Comparison of ENCODE assay signal across 7 cellular contexts in the genomic region with DNA sequence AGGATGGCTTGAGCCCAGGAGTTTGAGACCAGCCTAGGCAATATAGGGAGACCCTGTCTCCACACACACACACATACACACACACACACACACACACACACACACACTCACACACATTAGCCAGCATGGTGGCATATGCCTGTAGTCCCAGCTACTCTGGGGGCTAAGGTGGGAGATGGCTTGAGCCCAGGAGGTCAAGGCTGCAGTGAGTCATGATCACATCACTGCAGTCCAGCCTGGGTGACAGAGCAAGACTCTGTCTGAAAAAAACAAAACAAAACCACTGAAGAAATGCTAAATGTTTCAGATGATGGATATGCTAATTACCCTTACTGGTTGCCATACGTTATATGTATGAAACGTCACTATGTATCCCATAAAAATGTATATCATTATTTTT. TPM values are rescaled to one million over a fixed set of nuclear protein-coding genes. Genes with fewer than 3 reads are reported as not detected.
DNase-seq lines count a peak whose midpoint lies in the region; ATAC-seq, FAIRE-seq and TF ChIP-seq lines count a peak whose summit lies in the region.
"Not testable (repeated sequence)": the region's sequence is repeated elsewhere in the genome, so short reads cannot be mapped to it uniquely, and the experiment has no call there.

No MANE protein-coding gene starts in this region.

- not testable (repeated sequence) for H3K27ac ChIP-seq in HCT116 (ENCODE audit: low read depth, low read length); K562 (ENCODE audit: extremely low read depth, low read depth, low read length)

- H3K9ac ChIP-seq in HCT116 (ENCODE audit: low read length); K562 (ENCODE audit: insufficient read depth in 1 of 2, low read depth in 2 of 2, low read length in 2 of 2): not testable (repeated sequence)

- not testable (repeated sequence) for TF ChIP-seq POLR2A in HCT116 (IDR thresholded peaks at IDR 0.05; ENCODE audit: borderline replicate concordance, extremely low read depth, insufficient read depth, insufficient read length); K562 (conservative IDR thresholded peaks at IDR 0.05)

- peak; percentile 59 for FAIRE-seq in K562 (lab: Jason Lieb, UNC)

- ATAC-seq in HCT116, result peak; percentile 44; the same call in 1 of the 2 replicates
- not testable (repeated sequence) for ATAC-seq in K562

- not testable (repeated sequence) for H3K4me3 ChIP-seq in HCT116 (replicated peaks in 1 of 2; ENCODE audit: low read depth in 1 of 2, low read length in 2 of 2); MG63; K562; foreskin fibroblast (ENCODE audit: low read depth in 1 of 2, low read length in 2 of 2)

- H3K9me1 ChIP-seq in K562 (ENCODE audit: control insufficient read depth, insufficient read depth, low read length), result not testable (repeated sequence)

- peaks cover 3 to 18% of the 10 kb centered on the region in 2 experiments for H3K4me1 ChIP-seq in HCT116 (ENCODE audit: control insufficient read depth in 1 of 2, insufficient read depth in 2 of 2, low read length in 2 of 2)
- peaks cover 38 to 47% of the 10 kb centered on the region in 2 experiments for H3K4me1 ChIP-seq in K562 (replicated peaks in 1 of 2; ENCODE audit: control insufficient read depth in 2 of 2, insufficient read depth in 2 of 2, low read length in 2 of 2)

- not testable (repeated sequence) for H2AFZ ChIP-seq in HCT116 (ENCODE audit: low read depth, low read length, poor library complexity, severe bottlenecking); K562 (ENCODE audit: low read depth, low read length)

- in situ Hi-C loops in K562 (cut with MboI), result not testable (repeated sequence)

- not testable (repeated sequence) for TF ChIP-seq EP300 in K562 (IDR thresholded peaks at IDR 0.05; ENCODE audit: low read length)

- H4K20me1 ChIP-seq in HCT116 (ENCODE audit: insufficient read depth); K562 (replicated peaks; ENCODE audit: control insufficient read depth, insufficient read depth, low read length): not testable (repeated sequence)

- H3K79me2 ChIP-seq in HCT116 (ENCODE audit: insufficient read depth, low read length); K562 (ENCODE audit: control insufficient read depth, insufficient read depth, low read length): not testable (repeated sequence)

- peak overlapping the region; percentile 14; the same call in 1 of the 2 replicates for H3K4me2 ChIP-seq in HCT116 (ENCODE audit: low read length)
- H3K4me2 ChIP-seq in K562 (ENCODE audit: insufficient read depth, low read length), result not testable (repeated sequence)

- not testable (repeated sequence) for TF ChIP-seq RAD21 in HCT116 (IDR thresholded peaks at IDR 0.05; ENCODE audit: low read depth); K562 (CRISPR knock-in tag; conservative IDR thresholded peaks at IDR 0.05 in 1 of 2, IDR thresholded peaks at IDR 0.05 in 1 of 2)

- not testable (repeated sequence) for TF ChIP-seq CTCF in HCT116 (IDR thresholded peaks at IDR 0.05 in 2 of 3, conservative IDR thresholded peaks at IDR 0.05 in 1 of 3; ENCODE audit: borderline replicate concordance in 1 of 3, insufficient read depth in 1 of 3, low read depth in 2 of 3, low read length in 2 of 3); K562 (IDR thresholded peaks at IDR 0.05 in 2 of 3, conservative IDR thresholded peaks at IDR 0.05 in 1 of 3; ENCODE audit: insufficient read depth in 2 of 3, low read depth in 1 of 3, low read length in 3 of 3); foreskin fibroblast (IDR thresholded peaks at IDR 0.05; ENCODE audit: low read depth, low read length)

- not testable (repeated sequence) for H3K9me3 ChIP-seq in HCT116 (ENCODE audit: control insufficient read depth in 1 of 2, insufficient read depth in 1 of 2, low read depth in 1 of 2, low read length in 2 of 2); MG63; K562 (replicated peaks; ENCODE audit: control insufficient read depth, insufficient read depth, low read depth, low read length)

- BruUV-seq in HCT116 (replicated peaks; lab: Mats Ljungman, UMichigan); K562 (replicated peaks; lab: Mats Ljungman, UMichigan): not testable (repeated sequence)

- intact Hi-C loops in HCT116 (cut with micrococcal nuclease); K562 (cut with micrococcal nuclease): not testable (repeated sequence)

- RAD21 ChIA-PET in HCT116 (lab: Charles Lee; ENCODE audit: low non-redundant PET in 1 of 2, low total read pairs in 2 of 2, uncharacterized antibody in 2 of 2, unreplicated experiment in 2 of 2), result not testable (repeated sequence)

- POLR2A ChIA-PET in HCT116 (lab: Charles Lee), result not testable (repeated sequence)
- POLR2A ChIA-PET in K562 (lab: Yijun Ruan, JAX), result interaction anchor here (0.6 to 3.2 kb wide), 4 partner anchors 8 to 48 kb away, joined by 3 to 13 read pairs (median 4); no protein-coding TSS in a partner anchor

- H3K36me3 ChIP-seq in HCT116 (ENCODE audit: control insufficient read depth in 1 of 2, insufficient read depth in 2 of 2, low read length in 2 of 2); MG63; K562 (ENCODE audit: control insufficient read depth, insufficient read depth, low read length): not testable (repeated sequence)

- 42% methylated on average over 2 of the region's 2 CpGs for WGBS in K562 (ENCODE audit: insufficient coverage, low coverage, missing lambda C conversion rate)

- DNase-seq in EL (peak; percentile 41), MG63 (peak; percentile 13), T1000 (lab: John Stamatoyannopoulos, UW) (peak; percentile 15), K562 (ENCODE audit: extremely low read depth in 1 of 4, low spot score in 3 of 4) (peak in 1 of 4 experiments; percentile 47), foreskin fibroblast (peak; percentile 32 to 60), myocyte (ENCODE audit: low read depth) (peak; percentile 4)
- DNase-seq in HCT116 (ENCODE audit: low read depth, low spot score), result not testable (repeated sequence)

- CTCF ChIA-PET in HCT116 (lab: Charles Lee); K562 (lab: Yijun Ruan, JAX; ENCODE audit: low intra/inter-chr PET ratio): not testable (repeated sequence)

- not testable (repeated sequence) for H3K9me2 ChIP-seq in HCT116 (ENCODE audit: insufficient read depth)

- H3K27me3 ChIP-seq in HCT116 (ENCODE audit: insufficient read depth, low read length); MG63; K562 (ENCODE audit: control insufficient read depth in 2 of 2, insufficient read depth in 2 of 2, low read length in 2 of 2): not testable (repeated sequence)

TF ChIP-seq in HCT116, 20 proteins besides CTCF, POLR2A, EP300 and RAD21:
- peak; percentile 47; the same call in 1 of the 2 replicates for TF ChIP-seq FOSL1 (IDR thresholded peaks at IDR 0.05; ENCODE audit: low read depth)

TF ChIP-seq in K562, 482 proteins besides CTCF, POLR2A, EP300 and RAD21 (continues in another document):
- 0 out of 2 replicates have a peak, but pooled peaks have one; percentile 10 for TF ChIP-seq NCOR1 (IDR thresholded peaks at IDR 0.05)
- peak; percentile 83 for TF ChIP-seq FOSL1 (tag; conservative IDR thresholded peaks at IDR 0.05)
- peak; percentile 63 for TF ChIP-seq SMARCA4 (IDR thresholded peaks at IDR 0.05)
- 0 out of 4 replicates have a peak, but pooled peaks of 1 of the 2 experiments have one; percentile 21 for TF ChIP-seq KDM1A (IDR thresholded peaks at IDR 0.05)
- peak; percentile 55; the same call in 1 of the 2 replicates for TF ChIP-seq JUN (IDR thresholded peaks at IDR 0.05; ENCODE audit: borderline replicate concordance, low read depth, low read length)
- not testable (repeated sequence) for TF ChIP-seq JUN (CRISPR knock-in tag; IDR thresholded peaks at IDR 0.05; ENCODE audit: borderline replicate concordance)
- TF ChIP-seq ARID1B (IDR thresholded peaks at IDR 0.05), result peak; percentile 76
- TF ChIP-seq SMARCA5 (IDR thresholded peaks at IDR 0.05), result 0 out of 2 replicates have a peak, but pooled peaks have one; percentile 37
- TF ChIP-seq NFIC (IDR thresholded peaks at IDR 0.05), result peak; percentile 35; the same call in 1 of the 2 replicates
- 0 out of 4 replicates have a peak, but pooled peaks of 1 of the 2 experiments have one; percentile 21 for TF ChIP-seq TRIM24 (IDR thresholded peaks at IDR 0.05)
- peak; percentile 79; the same call in 1 of the 2 replicates for TF ChIP-seq ZBTB7A (IDR thresholded peaks at IDR 0.05; ENCODE audit: borderline replicate concordance, control insufficient read depth, low read depth, low read length)
- TF ChIP-seq SMARCE1 (IDR thresholded peaks at IDR 0.05), result peak; percentile 74
- TF ChIP-seq CBFA2T2 (conservative IDR thresholded peaks at IDR 0.05), result 0 out of 2 replicates have a peak, but pooled peaks have one; percentile 18

RNA-seq across cellular contexts. Expression of gene ARHGAP12, which starts 45.8 kb away (rescaled TPM):
- total RNA-seq in HCT116 (2021; ENCODE audit: unreplicated experiment) (80.3 TPM), K562 (2014; rRNA removed) (9.3 and 9.8 TPM in 2 replicates), K562 (2014; rRNA removed; fragmentation: Illumina TruSeq; extraction: Trizol) (15.8 and 17.7 TPM in 2 replicates), K562 (2015; rRNA removed; fragmentation: Illumina TruSeq; extraction: Trizol) (16.6 and 18.7 TPM in 2 replicates), K562 (2021) (10.2 and 10.6 TPM in 2 replicates), myocyte (81.9 and 82.2 TPM in 2 replicates)
- polyA plus RNA-seq in HCT116 (2012), result 17.4 and 25.6 TPM in 2 replicates
- total RNA-seq in MG63 (2014; rRNA removed; shearing (Covaris generic); ENCODE audit: low replicate concordance), result 18.0 and 34.1 TPM in 2 replicates
- total RNA-seq in K562 (2011; cell fraction: chromatin; rRNA removed; ENCODE audit: low replicate concordance), result 12.4 and 39.8 TPM in 2 replicates
- 7.2 and 8.7 TPM in 2 replicates for total RNA-seq in K562 (2011; cell fraction: nucleolus; rRNA removed)
- 13.9 and 19.8 TPM in 2 replicates for total RNA-seq in K562 (2011; cell fraction: nucleoplasm; rRNA removed)
- polyA plus RNA-seq in K562 (2011; rRNA removed) (11.4 and 15.0 TPM in 2 replicates), K562 (2014; fragmentation: Illumina TruSeq; extraction: Trizol) (8.2 and 10.1 TPM in 2 replicates), K562 (2014; fragmentation: Nextera tagmentation; extraction: Ambion mirVana) (1 to 10 TPM; 4.4 to 5.0 TPM), K562 (2014; rRNA removed) (7.1 and 8.6 TPM in 2 replicates)
- polyA plus RNA-seq in K562 (2011; cell fraction: cytosol; rRNA removed), result 1.5 and 5.7 TPM in 2 replicates
- polyA plus RNA-seq in K562 (2011; cell fraction: nucleus; rRNA removed), result 9.8 and 25.5 TPM in 2 replicates
- polyA plus RNA-seq in K562 (2012), result 6.1 and 7.7 TPM in 2 replicates
- polyA minus RNA-seq in K562 (2011; rRNA and poly(A)+ RNA removed), result 30.2 and 60.5 TPM in 2 replicates
- 12.0 and 15.5 TPM in 2 replicates for polyA minus RNA-seq in K562 (2011; cell fraction: cytosol; rRNA and poly(A)+ RNA removed)
- polyA minus RNA-seq in K562 (2011; cell fraction: nucleus; rRNA and poly(A)+ RNA removed), result 17.4 and 58.9 TPM in 2 replicates
- polyA plus RNA-seq in myocyte (2012), result 16.5 TPM
